8 cellular contexts compared by ENCODE assay signal in the genomic region with DNA sequence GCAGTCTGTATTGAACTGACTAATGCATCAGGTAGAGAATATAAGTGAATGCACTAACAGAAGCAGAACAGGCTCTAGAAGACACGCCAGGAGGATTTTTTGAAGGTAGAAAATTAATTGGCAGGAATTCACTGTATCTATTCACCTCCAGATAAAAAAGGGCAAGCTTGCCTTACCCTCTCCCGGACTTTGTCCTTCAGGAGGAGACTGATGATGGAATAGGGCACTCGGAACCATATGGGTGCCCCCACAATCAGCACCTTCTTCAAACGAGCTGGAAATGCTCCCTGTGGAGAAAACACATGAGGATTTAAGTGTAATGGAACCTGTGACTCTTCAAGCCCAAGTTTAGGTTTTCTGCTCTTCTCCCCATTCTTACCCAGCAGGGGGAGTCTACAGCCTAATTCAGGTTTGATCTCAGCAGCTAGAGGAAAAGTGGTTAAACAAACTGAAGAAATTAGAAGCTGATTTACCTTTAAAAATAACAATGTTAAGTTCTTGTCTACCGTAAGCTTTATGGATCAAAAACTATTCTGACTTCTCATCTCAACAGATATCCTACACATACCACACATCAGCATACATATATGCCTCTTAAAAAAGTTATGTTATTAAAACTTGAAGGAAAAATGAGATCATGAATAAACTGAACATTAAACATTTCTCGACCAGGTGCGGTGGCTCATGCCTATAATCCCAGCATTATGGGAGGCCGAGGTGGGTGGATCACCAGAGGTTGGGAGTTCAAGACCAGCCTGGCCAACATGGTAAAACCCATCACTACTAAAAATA. TPM values are rescaled to one million over a fixed set of nuclear protein-coding genes. Genes with fewer than 3 reads are reported as not detected.
A peak's percentile ranks its signal among the peaks of the same experiment; 100 is the strongest.
DNase-seq lines count a peak whose midpoint lies in the region; ATAC-seq and TF ChIP-seq lines count a peak whose summit lies in the region.

No MANE protein-coding gene starts in this region.

- H3K4me1 Mint-ChIP-seq in nephron progenitor cell, result no peaks in the 10 kb centered on the region
- no peaks in the 10 kb centered on the region for H3K4me1 Mint-ChIP-seq in activated CD4-positive, alpha-beta memory T cell treated with anti-CD3 and anti-CD28 coated beads, Interleukin-2, amount 10 ng/mL, durations not matched to agents 7 days and 5 days

- no peaks in the 10 kb centered on the region for H3K9me2 ChIP-seq in OCI-LY1 (ENCODE audit: low read depth, low read length)

- peaks cover 38% of the 10 kb centered on the region for H3K36me3 ChIP-seq in OCI-LY1 (ENCODE audit: insufficient read depth, low read length)

- no peaks in the 10 kb centered on the region for H3K27me3 Mint-ChIP-seq in nephron progenitor cell (ENCODE audit: low read depth, poor library complexity)
- H3K27me3 Mint-ChIP-seq in activated CD4-positive, alpha-beta memory T cell treated with anti-CD3 and anti-CD28 coated beads, Interleukin-2, amount 10 ng/mL, durations not matched to agents 7 days and 5 days, result no peaks in the 10 kb centered on the region

- no peaks in the 10 kb centered on the region for H3K9me3 ChIP-seq in OCI-LY1 (ENCODE audit: low read length)

- TF ChIP-seq CTCF in AG04449 (IDR thresholded peaks at IDR 0.05; ENCODE audit: insufficient read depth, low read length, missing control alignments) (peak; percentile 54), OCI-LY1 (IDR thresholded peaks at IDR 0.05; ENCODE audit: low read length) (peak; percentile 63), coronary artery (IDR thresholded peaks at IDR 0.05) (peak; percentile 20), nephron progenitor cell (IDR thresholded peaks at IDR 0.05) (peak; percentile 29)

- H3K4me3 Mint-ChIP-seq in nephron progenitor cell, result no peak overlapping the region
- no peak overlapping the region for H3K4me3 Mint-ChIP-seq in activated CD4-positive, alpha-beta memory T cell treated with anti-CD3 and anti-CD28 coated beads, Interleukin-2, amount 10 ng/mL, durations not matched to agents 7 days and 5 days

- no peaks in the 10 kb centered on the region for H3K79me2 ChIP-seq in OCI-LY1 (ENCODE audit: insufficient read depth, low read length)

- no peaks in the 10 kb centered on the region for H3K4me1 ChIP-seq in OCI-LY1 (ENCODE audit: insufficient read depth, low read length, severe bottlenecking)

- no peak overlapping the region for H3K4me2 ChIP-seq in OCI-LY1 (ENCODE audit: low read length)

- H3F3A ChIP-seq in OCI-LY1 (ENCODE audit: insufficient read depth, low read length), result no peaks in the 10 kb centered on the region

- no peak overlapping the region for H3K4me3 ChIP-seq in AG04449 (ENCODE audit: low read depth, low read length)
- H3K4me3 ChIP-seq in OCI-LY1 (ENCODE audit: low read depth, low read length, poor library complexity, severe bottlenecking), result no peak overlapping the region
- no peak overlapping the region for H3K4me3 ChIP-seq in coronary artery

- CTCF ChIA-PET in AG04449 (lab: Yijun Ruan, JAX), result interaction anchor here (0.6 to 2.6 kb wide), 27 partner anchors 10 to 296 kb away, joined by 3 to 18 read pairs (median 5); a partner anchor contains a TSS
- CTCF ChIA-PET in activated CD4-positive, alpha-beta memory T cell treated with anti-CD3 and anti-CD28 coated beads, Interleukin-2, amount 10 ng/mL, durations not matched to agents 7 days and 5 days (lab: Charles Lee), result interaction anchor here (0.7 to 2.8 kb wide), 17 partner anchors 9 to 177 kb away, joined by 3 to 46 read pairs (median 5); a partner anchor contains a TSS

- no peak overlapping the region for H3K27ac ChIP-seq in OCI-LY1 (ENCODE audit: low read depth, low read length, poor library complexity, severe bottlenecking)
- H3K27ac ChIP-seq in coronary artery, result no peak overlapping the region

- DNase-seq in AG04449 (ENCODE audit: low read depth, low spot score) (no peak), GF-D8 (lab: John Stamatoyannopoulos, UW) (peak; percentile 23), coronary artery (ENCODE audit: low spot score) (no peak), nephron progenitor cell (no peak), NCI-H2107 (lab: John Stamatoyannopoulos, UW) (no peak)
- DNase-seq in activated CD4-positive, alpha-beta memory T cell treated with anti-CD3 and anti-CD28 coated beads, Interleukin-2, amount 10 ng/mL, durations not matched to agents 7 days and 5 days, result no peak

- H2AFZ ChIP-seq in OCI-LY1 (ENCODE audit: low read length), result no peak overlapping the region

- no peaks in the 10 kb centered on the region for H3K27me3 ChIP-seq in OCI-LY1 (ENCODE audit: insufficient read depth, low read length)

- POLR2A ChIA-PET in AG04449 (lab: Yijun Ruan, JAX), result no interaction called here
- POLR2A ChIA-PET in activated CD4-positive, alpha-beta memory T cell treated with anti-CD3 and anti-CD28 coated beads, Interleukin-2, amount 10 ng/mL, durations not matched to agents 7 days and 5 days (lab: Charles Lee), result interaction anchor here (1.0 to 2.1 kb wide), 6 partner anchors 9 to 131 kb away, joined by 3 to 29 read pairs (median 5); a partner anchor contains a TSS

- no peak overlapping the region for H3K9ac ChIP-seq in OCI-LY1 (ENCODE audit: low read length)

- H3K9me3 Mint-ChIP-seq in nephron progenitor cell, result peaks cover 12% of the 10 kb centered on the region
- no peaks in the 10 kb centered on the region for H3K9me3 Mint-ChIP-seq in activated CD4-positive, alpha-beta memory T cell treated with anti-CD3 and anti-CD28 coated beads, Interleukin-2, amount 10 ng/mL, durations not matched to agents 7 days and 5 days

- no peak overlapping the region for H3K27ac Mint-ChIP-seq in nephron progenitor cell
- no peak overlapping the region for H3K27ac Mint-ChIP-seq in activated CD4-positive, alpha-beta memory T cell treated with anti-CD3 and anti-CD28 coated beads, Interleukin-2, amount 10 ng/mL, durations not matched to agents 7 days and 5 days

- no peak for ATAC-seq in GM21717 (IDR thresholded peaks at IDR 0.05; ENCODE audit: unreplicated experiment)

- H4K20me1 ChIP-seq in OCI-LY1 (ENCODE audit: insufficient read depth, low read length), result no peaks in the 10 kb centered on the region

- H3K36me3 Mint-ChIP-seq in nephron progenitor cell (ENCODE audit: low read depth), result peaks cover 51% of the 10 kb centered on the region
- peaks cover 26% of the 10 kb centered on the region for H3K36me3 Mint-ChIP-seq in activated CD4-positive, alpha-beta memory T cell treated with anti-CD3 and anti-CD28 coated beads, Interleukin-2, amount 10 ng/mL, durations not matched to agents 7 days and 5 days (ENCODE audit: low read depth)

RNA-seq across cellular contexts. Expression of a gene that starts 57.4 kb away (rescaled TPM):
- 10 to 100 TPM; 95.8 to 96.1 TPM for total RNA-seq in activated CD4-positive, alpha-beta memory T cell treated with anti-CD3 and anti-CD28 coated beads, Interleukin-2, amount 10 ng/mL, durations not matched to agents 7 days and 5 days
